1 cellular context compared by ENCODE assay signal in genomic region chr3:95407709-95408463, GRCh38.
TF ChIP-seq lines count a peak whose summit lies in the region.

No MANE protein-coding gene starts in this region.

TF ChIP-seq in WTC11, 78 proteins besides CTCF, POLR2A, EP300 and RAD21 (continued from another document and continues in another):
- TF ChIP-seq IRF1 (CRISPR knock-in tag; IDR thresholded peaks at IDR 0.05) (no peak), AFF4 (CRISPR knock-in tag; IDR thresholded peaks at IDR 0.05; ENCODE audit: borderline replicate concordance) (no peak), SOX15 (CRISPR knock-in tag; IDR thresholded peaks at IDR 0.05) (no peak), RORB (CRISPR knock-in tag; IDR thresholded peaks at IDR 0.05) (no peak), HMGXB4 (CRISPR knock-in tag; IDR thresholded peaks at IDR 0.05) (no peak), ATF2 (CRISPR knock-in tag; IDR thresholded peaks at IDR 0.05; ENCODE audit: borderline replicate concordance, low read depth) (no peak), NFE2L1 (CRISPR knock-in tag; IDR thresholded peaks at IDR 0.05) (no peak), ZNF671 (CRISPR knock-in tag; IDR thresholded peaks at IDR 0.05) (peak; percentile 84), ARID4B (CRISPR knock-in tag; IDR thresholded peaks at IDR 0.05; ENCODE audit: borderline replicate concordance) (no peak), NR3C1 (CRISPR knock-in tag; conservative IDR thresholded peaks at IDR 0.05; ENCODE audit: low read depth) (no peak), SP1 (CRISPR knock-in tag; conservative IDR thresholded peaks at IDR 0.05) (no peak), MLX (CRISPR knock-in tag; IDR thresholded peaks at IDR 0.05) (no peak), GABPB1 (CRISPR knock-in tag; IDR thresholded peaks at IDR 0.05) (no peak), TP53 (CRISPR knock-in tag; IDR thresholded peaks at IDR 0.05) (no peak), TCF7 (CRISPR knock-in tag; IDR thresholded peaks at IDR 0.05; ENCODE audit: low read depth) (no peak), NR1H2 (CRISPR knock-in tag; IDR thresholded peaks at IDR 0.05) (no peak), TEAD4 (CRISPR knock-in tag; IDR thresholded peaks at IDR 0.05) (no peak), ZBTB21 (CRISPR knock-in tag; IDR thresholded peaks at IDR 0.05; ENCODE audit: borderline replicate concordance) (no peak), E2F1 (CRISPR knock-in tag; IDR thresholded peaks at IDR 0.05) (no peak), FOXP1 (CRISPR knock-in tag; IDR thresholded peaks at IDR 0.05; ENCODE audit: borderline replicate concordance) (no peak), ELF4 (CRISPR knock-in tag; IDR thresholded peaks at IDR 0.05; ENCODE audit: low read depth) (no peak), TEAD1 (CRISPR knock-in tag; IDR thresholded peaks at IDR 0.05) (0 out of 2 replicates have a peak, but pooled peaks have one; percentile 30), HMGA2 (CRISPR knock-in tag; IDR thresholded peaks at IDR 0.05) (no peak), FOXP4 (CRISPR knock-in tag; IDR thresholded peaks at IDR 0.05) (no peak), ZNF425 (CRISPR knock-in tag; conservative IDR thresholded peaks at IDR 0.05) (no peak; the same call in 1 of the 2 replicates), ZNF281 (CRISPR knock-in tag; IDR thresholded peaks at IDR 0.05) (no peak), EMX1 (CRISPR knock-in tag; IDR thresholded peaks at IDR 0.05) (0 out of 2 replicates have a peak, but pooled peaks have one; percentile 57), GRHL2 (CRISPR knock-in tag; IDR thresholded peaks at IDR 0.05; ENCODE audit: insufficient replicate concordance, severe bottlenecking) (no peak), ESRRA (CRISPR knock-in tag; IDR thresholded peaks at IDR 0.05; ENCODE audit: borderline replicate concordance) (no peak), ATF3 (CRISPR knock-in tag; conservative IDR thresholded peaks at IDR 0.05) (no peak), ZNF219 (CRISPR knock-in tag; IDR thresholded peaks at IDR 0.05; ENCODE audit: borderline replicate concordance) (no peak)
